17 cellular contexts compared by ENCODE assay signal in the genomic region with DNA sequence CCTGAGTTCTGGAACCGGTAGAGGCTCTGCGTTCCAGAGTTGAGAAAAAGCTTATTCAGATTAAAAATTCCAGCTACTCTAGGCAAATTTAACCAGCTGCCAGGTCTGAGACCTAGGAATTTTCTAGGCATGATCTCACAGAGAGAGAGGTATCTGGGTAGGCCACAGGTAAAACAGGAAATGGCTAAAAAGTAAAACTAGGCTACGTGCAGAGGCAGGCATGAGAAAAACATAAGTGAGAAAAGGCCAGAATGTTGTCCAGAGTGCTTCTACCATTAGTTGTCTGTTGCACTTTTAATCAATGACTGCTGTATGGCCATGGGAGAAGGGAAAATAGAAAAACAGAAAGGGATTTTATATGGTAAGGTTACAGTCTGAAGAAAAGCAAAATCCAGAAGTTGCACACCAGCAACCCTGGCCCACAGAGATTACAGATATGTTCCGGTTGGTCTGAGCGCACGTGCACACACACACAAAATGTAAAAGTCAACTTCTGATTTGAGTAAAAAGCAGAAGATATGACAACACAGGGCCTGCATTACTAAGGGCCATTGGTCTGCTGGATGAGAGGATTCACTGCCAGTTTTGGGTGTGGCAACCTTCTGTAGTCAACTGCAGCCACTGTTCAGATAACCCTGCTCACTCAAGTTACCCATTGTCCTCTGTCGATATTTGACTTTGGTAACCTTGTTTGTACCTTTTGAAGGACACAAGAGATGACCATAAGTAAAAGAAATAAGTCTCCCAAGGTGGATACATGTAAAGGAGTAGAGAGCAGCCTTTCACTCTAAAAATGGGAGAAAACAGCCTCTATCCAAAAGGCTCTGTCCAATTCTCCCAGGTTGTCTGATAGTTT.
DNase-seq lines count a peak whose midpoint lies in the region; ATAC-seq, FAIRE-seq and TF ChIP-seq lines count a peak whose summit lies in the region.
"Had no signal": no experiment of that assay in that cellular context is flagged by ENCODE, and none has a peak within 500 bp of the region (broad histone marks: within the 10 kb centered on the region; RNA-seq: fewer than 3 reads in every experiment).

No MANE protein-coding gene starts in this region.

- peaks cover 2% of the 10 kb centered on the region for H3K9me3 Mint-ChIP-seq in glutamatergic neuron (ENCODE audit: unreplicated experiment)
- H3K9me3 Mint-ChIP-seq: activated naive CD8-positive, alpha-beta T cell treated with anti-CD3 and anti-CD28 coated beads, Interleukin-2, amount 50 U/mL, for 24 hours had no signal

- no peak for FAIRE-seq in GM12891 (lab: Jason Lieb, UNC)
- FAIRE-seq: GM19239 had no signal

- no peak overlapping the region for H3K27ac Mint-ChIP-seq in glutamatergic neuron (ENCODE audit: unreplicated experiment)
- H3K27ac Mint-ChIP-seq: activated naive CD8-positive, alpha-beta T cell treated with anti-CD3 and anti-CD28 coated beads, Interleukin-2, amount 50 U/mL, for 24 hours; T-helper 1 cell treated with Interleukin-12 subunit alpha and Interleukin-12 subunit beta and Interleukin-4 antibody, amounts not matched to agents 30 μg/mL and 1 μg/mL, for 36 hours had no signal

- no peak for DNase-seq in GM12891 (ENCODE audit: insufficient read length, low spot score)
- DNase-seq in left lobe of liver (ENCODE audit: low spot score): no peak
- no peak for DNase-seq in glutamatergic neuron
- DNase-seq in activated T-cell treated with anti-CD3 and anti-CD28 coated beads for 4 hours: no peak
- DNase-seq: ACHN; activated naive CD8-positive, alpha-beta T cell treated with anti-CD3 and anti-CD28 coated beads, Interleukin-2, amount 50 U/mL, for 24 hours; DND-41; foreskin fibroblast; left cardiac atrium; NCI-H2029; stimulated activated CD4-positive, alpha-beta T cell treated with anti-CD3 and anti-CD28 coated beads, Interleukin-15, amount 100 ng/mL, for 24 hours had no signal

- H3K27me3 Mint-ChIP-seq in glutamatergic neuron (ENCODE audit: unreplicated experiment): no peaks in the 10 kb centered on the region
- H3K27me3 Mint-ChIP-seq: activated naive CD8-positive, alpha-beta T cell treated with anti-CD3 and anti-CD28 coated beads, Interleukin-2, amount 50 U/mL, for 24 hours had no signal

- peak; percentile 67 for ATAC-seq in GM19455 (IDR thresholded peaks at IDR 0.05; ENCODE audit: unreplicated experiment)
- ATAC-seq in HG02840 (IDR thresholded peaks at IDR 0.05; ENCODE audit: low FRiP score, unreplicated experiment): peak; percentile 58
- peak; percentile 47 for ATAC-seq in HG03442 (IDR thresholded peaks at IDR 0.05; ENCODE audit: unreplicated experiment)
- no peak for ATAC-seq in left lobe of liver
- no peak for ATAC-seq in SK-N-SH treated with all-trans-retinoic acid at 6 μM for 48 hours
- ATAC-seq: activated naive CD8-positive, alpha-beta T cell treated with anti-CD3 and anti-CD28 coated beads, Interleukin-2, amount 50 U/mL, for 24 hours; left cardiac atrium had no signal

- no peak for TF ChIP-seq POLR2A in GM12891 (IDR thresholded peaks at IDR 0.05; ENCODE audit: low read depth, low read length)

- H3K4me3 Mint-ChIP-seq in glutamatergic neuron (ENCODE audit: unreplicated experiment): no peak overlapping the region
- H3K4me3 Mint-ChIP-seq: activated naive CD8-positive, alpha-beta T cell treated with anti-CD3 and anti-CD28 coated beads, Interleukin-2, amount 50 U/mL, for 24 hours; T-helper 1 cell treated with Interleukin-12 subunit alpha and Interleukin-12 subunit beta and Interleukin-4 antibody, amounts not matched to agents 30 μg/mL and 1 μg/mL, for 36 hours had no signal

- H3K36me3 Mint-ChIP-seq in glutamatergic neuron (ENCODE audit: unreplicated experiment): no peaks in the 10 kb centered on the region

- peaks cover 10% of the 10 kb centered on the region for H3K4me1 Mint-ChIP-seq in glutamatergic neuron (ENCODE audit: low read depth, unreplicated experiment)
- H3K4me1 Mint-ChIP-seq: activated naive CD8-positive, alpha-beta T cell treated with anti-CD3 and anti-CD28 coated beads, Interleukin-2, amount 50 U/mL, for 24 hours had no signal

- TF ChIP-seq CTCF in glutamatergic neuron (IDR thresholded peaks at IDR 0.05; ENCODE audit: partially characterized antibody, unreplicated experiment): no peak

TF ChIP-seq in GM12891, 5 proteins besides CTCF, POLR2A, EP300 and RAD21:
- no peak for TF ChIP-seq TAF1 (IDR thresholded peaks at IDR 0.05; ENCODE audit: low read depth, low read length)
- peak; percentile 15; the same call in 1 of the 2 replicates for TF ChIP-seq SPI1 (IDR thresholded peaks at IDR 0.05; ENCODE audit: low read depth, low read length)
- TF ChIP-seq POLR2AphosphoS5 (IDR thresholded peaks at IDR 0.05; ENCODE audit: low read depth, low read length): no peak
- TF ChIP-seq PAX5 (IDR thresholded peaks at IDR 0.05; ENCODE audit: insufficient read depth, low read length, severe bottlenecking): peak; percentile 27

TF ChIP-seq in SK-N-SH treated with all-trans-retinoic acid at 6 μM for 48 hours, 23 proteins besides CTCF, POLR2A, EP300 and RAD21 (continues in another document):
- TF ChIP-seq GLIS3 (CRISPR knock-in tag; IDR thresholded peaks at IDR 0.05) (no peak), BACH2 (CRISPR knock-in tag; IDR thresholded peaks at IDR 0.05; ENCODE audit: borderline replicate concordance) (no peak), ESRRG (CRISPR knock-in tag; IDR thresholded peaks at IDR 0.05) (no peak), RARB (CRISPR knock-in tag; IDR thresholded peaks at IDR 0.05) (no peak), ZNF70 (CRISPR knock-in tag; IDR thresholded peaks at IDR 0.05) (no peak), SNAI2 (CRISPR knock-in tag; IDR thresholded peaks at IDR 0.05) (no peak), OSR1 (CRISPR knock-in tag; IDR thresholded peaks at IDR 0.05) (no peak), ISL1 (CRISPR knock-in tag; IDR thresholded peaks at IDR 0.05) (no peak), CSDC2 (CRISPR knock-in tag; IDR thresholded peaks at IDR 0.05) (no peak), ARNTL (CRISPR knock-in tag; IDR thresholded peaks at IDR 0.05; ENCODE audit: borderline replicate concordance, low read depth) (no peak), PPARA (CRISPR knock-in tag; IDR thresholded peaks at IDR 0.05; ENCODE audit: borderline replicate concordance) (no peak)
- TF ChIP-seq, protein P1, sequence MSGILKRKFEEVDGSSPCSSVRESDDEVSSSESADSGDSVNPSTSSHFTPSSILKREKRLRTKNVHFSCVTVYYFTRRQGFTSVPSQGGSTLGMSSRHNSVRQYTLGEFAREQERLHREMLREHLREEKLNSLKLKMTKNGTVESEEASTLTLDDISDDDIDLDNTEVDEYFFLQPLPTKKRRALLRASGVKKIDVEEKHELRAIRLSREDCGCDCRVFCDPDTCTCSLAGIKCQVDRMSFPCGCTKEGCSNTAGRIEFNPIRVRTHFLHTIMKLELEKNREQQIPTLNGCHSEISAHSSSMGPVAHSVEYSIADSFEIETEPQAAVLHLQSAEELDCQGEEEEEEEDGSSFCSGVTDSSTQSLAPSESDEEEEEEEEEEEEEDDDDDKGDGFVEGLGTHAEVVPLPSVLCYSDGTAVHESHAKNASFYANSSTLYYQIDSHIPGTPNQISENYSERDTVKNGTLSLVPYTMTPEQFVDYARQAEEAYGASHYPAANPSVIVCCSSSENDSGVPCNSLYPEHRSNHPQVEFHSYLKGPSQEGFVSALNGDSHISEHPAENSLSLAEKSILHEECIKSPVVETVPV (CRISPR knock-in tag; IDR thresholded peaks at IDR 0.05): no peak
- TF ChIP-seq, protein P2, sequence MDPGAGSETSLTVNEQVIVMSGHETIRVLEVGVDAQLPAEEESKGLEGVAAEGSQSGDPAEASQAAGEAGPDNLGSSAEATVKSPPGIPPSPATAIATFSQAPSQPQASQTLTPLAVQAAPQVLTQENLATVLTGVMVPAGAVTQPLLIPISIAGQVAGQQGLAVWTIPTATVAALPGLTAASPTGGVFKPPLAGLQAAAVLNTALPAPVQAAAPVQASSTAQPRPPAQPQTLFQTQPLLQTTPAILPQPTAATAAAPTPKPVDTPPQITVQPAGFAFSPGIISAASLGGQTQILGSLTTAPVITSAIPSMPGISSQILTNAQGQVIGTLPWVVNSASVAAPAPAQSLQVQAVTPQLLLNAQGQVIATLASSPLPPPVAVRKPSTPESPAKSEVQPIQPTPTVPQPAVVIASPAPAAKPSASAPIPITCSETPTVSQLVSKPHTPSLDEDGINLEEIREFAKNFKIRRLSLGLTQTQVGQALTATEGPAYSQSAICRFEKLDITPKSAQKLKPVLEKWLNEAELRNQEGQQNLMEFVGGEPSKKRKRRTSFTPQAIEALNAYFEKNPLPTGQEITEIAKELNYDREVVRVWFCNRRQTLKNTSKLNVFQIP (CRISPR knock-in tag; IDR thresholded peaks at IDR 0.05; ENCODE audit: borderline replicate concordance, low read depth): no peak
- TF ChIP-seq, protein P3, sequence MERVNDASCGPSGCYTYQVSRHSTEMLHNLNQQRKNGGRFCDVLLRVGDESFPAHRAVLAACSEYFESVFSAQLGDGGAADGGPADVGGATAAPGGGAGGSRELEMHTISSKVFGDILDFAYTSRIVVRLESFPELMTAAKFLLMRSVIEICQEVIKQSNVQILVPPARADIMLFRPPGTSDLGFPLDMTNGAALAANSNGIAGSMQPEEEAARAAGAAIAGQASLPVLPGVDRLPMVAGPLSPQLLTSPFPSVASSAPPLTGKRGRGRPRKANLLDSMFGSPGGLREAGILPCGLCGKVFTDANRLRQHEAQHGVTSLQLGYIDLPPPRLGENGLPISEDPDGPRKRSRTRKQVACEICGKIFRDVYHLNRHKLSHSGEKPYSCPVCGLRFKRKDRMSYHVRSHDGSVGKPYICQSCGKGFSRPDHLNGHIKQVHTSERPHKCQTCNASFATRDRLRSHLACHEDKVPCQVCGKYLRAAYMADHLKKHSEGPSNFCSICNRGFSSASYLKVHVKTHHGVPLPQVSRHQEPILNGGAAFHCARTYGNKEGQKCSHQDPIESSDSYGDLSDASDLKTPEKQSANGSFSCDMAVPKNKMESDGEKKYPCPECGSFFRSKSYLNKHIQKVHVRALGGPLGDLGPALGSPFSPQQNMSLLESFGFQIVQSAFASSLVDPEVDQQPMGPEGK (CRISPR knock-in tag; IDR thresholded peaks at IDR 0.05; ENCODE audit: borderline replicate concordance): no peak

Comparison
In these comparisons a context has a peak if more than half of its experiments do, and no peak if none do; other contexts are left out.
1. ATAC-seq: peak in GM19455 (single experiment), HG02840 (single experiment) and HG03442 (single experiment); none in left lobe of liver (single experiment) and SK-N-SH treated with all-trans-retinoic acid at 6 μM for 48 hours (single experiment).